ENCODE assay signal across 8 cellular contexts in genomic region chr1:205678286-205679111, GRCh38. TPM values are rescaled to one million over a fixed set of nuclear protein-coding genes. Genes with fewer than 3 reads are reported as not detected.
DNase-seq lines count a peak whose midpoint lies in the region; ATAC-seq and TF ChIP-seq lines count a peak whose summit lies in the region.

No MANE protein-coding gene starts in this region.

- in situ Hi-C loops in HAP-1 (cut with MboI; ENCODE audit: low sequenced_read_pairs), result no loop called here

- ATAC-seq in heart right ventricle, result peak; percentile 40 to 76 (median 52)
- ATAC-seq in GM21786 (IDR thresholded peaks at IDR 0.05; ENCODE audit: unreplicated experiment), result no peak

- DNase-seq in HAP-1 (ENCODE audit: low spot score in 2 of 2) (no peak), heart right ventricle (peak; percentile 34 to 40), ovary (peak; percentile 54 to 75 (median 65)), cerebellar cortex (ENCODE audit: low spot score) (no peak)
- no peak for DNase-seq in effector CD8-positive, alpha-beta T cell (lab: John Stamatoyannopoulos, UW)
- no peak for DNase-seq in activated CD4-positive, CD25-positive, alpha-beta regulatory T cell treated with anti-CD3 and anti-CD28 coated beads, Interleukin-2, amount 50 U/mL, for 72 hours

- no peak for TF ChIP-seq EP300 in ovary (IDR thresholded peaks at IDR 0.05)

- H3K27ac ChIP-seq in heart right ventricle (peak overlapping the region; percentile 3 to 74 (median 61)), ovary (peak overlapping the region; percentile 17 to 41)

- intact Hi-C loops in heart right ventricle (cut with DNase I) (loop anchor here in 2 of 10 donors (5.0 to 10.0 kb wide), 2 partner anchors 239 to 296 kb away; no protein-coding TSS in a partner anchor), ovary (cut with DNase I) (loop anchor here in 1 of 4 donors (2.0 kb wide), 1 partner anchor 30 kb away; no protein-coding TSS in a partner anchor)

- H3K4me3 ChIP-seq in HAP-1 (peak overlapping the region; percentile 52), WI38 (ENCODE audit: low read depth, low read length) (peak overlapping the region; percentile 72), heart right ventricle (peak overlapping the region in 7 of 10 donors; percentile 58 to 71 (median 65)), ovary (peak overlapping the region; percentile 41)

- H3K27me3 ChIP-seq in HAP-1 (ENCODE audit: low read depth) (no peaks in the 10 kb centered on the region), heart right ventricle (peaks cover 0 to 25% (median 0%) of the 10 kb centered on the region in 7 donors), ovary (no peaks in the 10 kb centered on the region)

- TF ChIP-seq CTCF in WI38 (IDR thresholded peaks at IDR 0.05; ENCODE audit: low read depth, low read length) (no peak), heart right ventricle (IDR thresholded peaks at IDR 0.05) (no peak), ovary (IDR thresholded peaks at IDR 0.05) (no peak)

- no peaks in the 10 kb centered on the region for H3K9me3 ChIP-seq in HAP-1
- no peaks in the 10 kb centered on the region for H3K9me3 ChIP-seq in heart right ventricle
- no peaks in the 10 kb centered on the region for H3K9me3 ChIP-seq in ovary

- peaks cover 4% of the 10 kb centered on the region; the same call in 1 of the 2 replicates for H3K4me1 ChIP-seq in HAP-1
- H3K4me1 ChIP-seq in heart right ventricle, result peaks cover 6 to 46% (median 18%) of the 10 kb centered on the region in 9 donors
- peaks cover 16% of the 10 kb centered on the region for H3K4me1 ChIP-seq in ovary (ENCODE audit: insufficient read depth)

- no peak for TF ChIP-seq POLR2A in ovary (IDR thresholded peaks at IDR 0.05)

- 32 to 42% methylated on average over 10 of the region's 10 CpGs for WGBS in heart right ventricle, 2 donors
- 16 to 28% (median 21%) methylated on average over 10 of the region's 10 CpGs for WGBS in ovary, 3 donors

- no peaks in the 10 kb centered on the region for H3K36me3 ChIP-seq in HAP-1 (replicated peaks)
- no peaks in the 10 kb centered on the region for H3K36me3 ChIP-seq in heart right ventricle
- no peaks in the 10 kb centered on the region for H3K36me3 ChIP-seq in ovary

RNA-seq across cellular contexts. Expression of gene SLC45A3, which starts 1.8 kb away (rescaled TPM):
- total RNA-seq in heart right ventricle (1 to 10 TPM; 1.4 to 7.9 (median 2.2) TPM), ovary (1 to 10 TPM; 1.5 to 9.5 (median 5.8) TPM)
- polyA plus RNA-seq in heart right ventricle (1 to 10 TPM; 1.8 to 4.5 TPM), ovary (1 to 10 TPM; 3.4 to 3.5 TPM)

RNA-seq across cellular contexts. Expression of gene ELK4, which starts 46.7 kb away (rescaled TPM):
- total RNA-seq in heart right ventricle, result 10 to 100 TPM; 34.2 to 45.6 (median 40.2) TPM
- polyA plus RNA-seq in heart right ventricle, result 1 to 10 TPM; 4.7 to 5.9 TPM
- total RNA-seq in ovary, result 10 to 100 TPM; 16.3 to 69.5 (median 55.1) TPM
- polyA plus RNA-seq in ovary, result 10 to 100 TPM in 1 of 2 donors, 1 to 10 TPM in 1; 5.8 to 14.0 TPM

Comparison
In these comparisons a context has a peak if more than half of its experiments do, and no peak if none do; other contexts are left out.
1. DNase-seq: peak in heart right ventricle (2 of 2) and ovary (5 of 5); none in HAP-1 (0 of 2), cerebellar cortex (single experiment), effector CD8-positive, alpha-beta T cell (single experiment) and activated CD4-positive, CD25-positive, alpha-beta regulatory T cell treated with anti-CD3 and anti-CD28 coated beads, Interleukin-2, amount 50 U/mL, for 72 hours (single experiment).
2. Peak in every context shown above with its lines, with median percentiles within 50 percentile points of each other: H3K4me3 ChIP-seq.